ENCODE assay signal across 7 cellular contexts in the genomic region with DNA sequence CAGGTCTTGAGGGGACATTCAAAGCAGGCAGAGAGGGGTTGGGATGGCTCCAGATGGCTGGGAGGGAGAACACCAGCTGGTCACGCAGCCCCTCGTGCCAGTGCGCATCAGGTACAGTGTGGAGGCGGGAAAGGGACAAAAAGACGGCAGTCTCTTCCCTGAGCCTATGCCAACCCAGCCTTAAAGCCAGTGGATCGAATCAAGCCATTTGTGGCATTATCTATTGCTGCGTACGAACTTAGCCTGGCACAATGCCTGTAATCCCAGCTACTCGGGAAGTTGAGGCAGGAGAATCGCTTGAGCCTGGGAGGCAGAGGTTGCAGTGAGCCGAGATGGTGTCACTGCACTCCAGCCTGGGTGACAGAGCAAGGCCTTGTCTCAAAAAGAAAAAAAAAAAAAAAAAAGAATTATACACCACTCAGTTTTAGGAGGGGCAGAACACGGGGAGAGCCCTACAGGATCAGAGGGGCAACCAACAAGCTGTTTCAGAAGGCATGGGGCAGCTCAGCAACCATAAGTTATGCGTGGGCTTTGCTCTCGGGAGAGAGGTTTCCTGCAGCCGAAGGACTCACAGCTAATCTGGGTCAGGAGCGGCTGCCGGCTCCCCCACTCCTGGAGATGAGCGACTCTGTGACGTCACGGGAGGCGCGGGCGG. TPM values are rescaled to one million over a fixed set of nuclear protein-coding genes. Genes with fewer than 3 reads are reported as not detected.
DNase-seq lines count a peak whose midpoint lies in the region; ATAC-seq, FAIRE-seq and TF ChIP-seq lines count a peak whose summit lies in the region.

No MANE protein-coding gene starts in this region.

- H3K27ac ChIP-seq in GM12878 (ENCODE audit: control insufficient read depth, insufficient read depth) (peak overlapping the region; percentile 90), iPS DF 6.9 (ENCODE audit: low read length) (no peak overlapping the region), gastrocnemius medialis (peak overlapping the region; percentile 84 to 98 (median 88))

- TF ChIP-seq RAD21 in GM12878 (IDR thresholded peaks at IDR 0.05; ENCODE audit: insufficient read depth, low read depth, low read length), result no peak

- RAD21 ChIA-PET in GM12878 (lab: Charles Lee; ENCODE audit: unreplicated experiment), result interaction anchor here (0.9 to 1.4 kb wide), 2 partner anchors 21 to 178 kb away, joined by 3 to 12 read pairs; no protein-coding TSS in a partner anchor

- peak overlapping the region; percentile 99 for H2AFZ ChIP-seq in GM12878 (ENCODE audit: control insufficient read depth, low read depth, low read length)

- POLR2A ChIA-PET in GM12878 (lab: Charles Lee), result interaction anchor here (0.6 to 1.2 kb wide), 8 partner anchors 9 to 1360 kb away, joined by 3 to 11 read pairs (median 4); no protein-coding TSS in a partner anchor

- DNase-seq in GM12865 (ENCODE audit: low read depth) (peak; percentile 92), HTR-8/SVneo (ENCODE audit: insufficient read length, low spot score) (peak; percentile 90), SW480 (ENCODE audit: low spot score) (peak; percentile 87), GM12878 (ENCODE audit: low read depth, low spot score) (no peak), iPS DF 6.9 (ENCODE audit: low read depth, low spot score) (peak; percentile 37), gastrocnemius medialis (peak; percentile 90 to 92)

- no peak for TF ChIP-seq CTCF in GM12865 (IDR thresholded peaks at IDR 0.05; ENCODE audit: insufficient read depth, low read depth, low read length, missing control alignments)
- TF ChIP-seq CTCF in GM12878 (IDR thresholded peaks at IDR 0.05 in 2 of 3, conservative IDR thresholded peaks at IDR 0.05 in 1 of 3; ENCODE audit: control insufficient read depth in 2 of 3, extremely low read depth in 1 of 3, insufficient read depth in 1 of 3, low read depth in 3 of 3, low read length in 3 of 3), result no peak
- TF ChIP-seq CTCF in gastrocnemius medialis (IDR thresholded peaks at IDR 0.05 in 4 of 5, conservative IDR thresholded peaks at IDR 0.05 in 1 of 5), result no peak

- no peaks in the 10 kb centered on the region for H4K20me1 ChIP-seq in GM12878 (ENCODE audit: control insufficient read depth, insufficient read depth)

- CTCF ChIA-PET in GM12878 (lab: Yijun Ruan, JAX), result interaction anchor here (1.2 kb wide), 1 partner anchor 21 kb away, joined by 10 read pairs; no protein-coding TSS in a partner anchor

- intact Hi-C loops in GM12878 (cut with micrococcal nuclease; ENCODE audit: unreplicated experiment), result loop anchor here (1.0 to 5.0 kb wide), 3 partner anchors 20 to 318 kb away; partner anchors contain the start of genes BRAF and MRPS33
- intact Hi-C loops in gastrocnemius medialis (cut with DNase I; ENCODE audit: low total_unique reads), result loop anchor here (1.0 to 10.0 kb wide), 5 partner anchors 23 to 531 kb away; partner anchors contain the start of genes ADCK2, BRAF, MKRN1 and MRPS33

- no peak for TF ChIP-seq POLR2A in GM12878 (IDR thresholded peaks at IDR 0.05; ENCODE audit: low read depth, low read length)
- TF ChIP-seq POLR2A in gastrocnemius medialis (IDR thresholded peaks at IDR 0.05), result no peak

- SMC1A ChIA-PET in GM12878 (lab: Charles Lee; ENCODE audit: uncharacterized antibody, unreplicated experiment), result interaction anchor here (0.7 to 1.4 kb wide), 3 partner anchors 21 to 1027 kb away, joined by 3 to 7 read pairs (median 3); no protein-coding TSS in a partner anchor

- peaks cover 11% of the 10 kb centered on the region for H3K4me1 ChIP-seq in GM12878 (ENCODE audit: control insufficient read depth, insufficient read depth, low read length)
- H3K4me1 ChIP-seq in iPS DF 6.9 (ENCODE audit: control insufficient read depth, insufficient read depth, low read length), result peaks cover 2% of the 10 kb centered on the region; the same call in 1 of the 2 replicates
- H3K4me1 ChIP-seq in gastrocnemius medialis, result peaks cover 14 to 16% of the 10 kb centered on the region in 2 donors

- H3K27me3 ChIP-seq in GM12878 (replicated peaks in 1 of 2; ENCODE audit: control insufficient read depth in 2 of 2, insufficient read depth in 2 of 2, low read length in 1 of 2) (no peaks in the 10 kb centered on the region), iPS DF 6.9 (ENCODE audit: control insufficient read depth, insufficient read depth, low read length) (no peaks in the 10 kb centered on the region), gastrocnemius medialis (no peaks in the 10 kb centered on the region)

- TF ChIP-seq EP300 in GM12878 (IDR thresholded peaks at IDR 0.05; ENCODE audit: borderline replicate concordance in 1 of 2, control insufficient read depth in 1 of 2, low read depth in 2 of 2, low read length in 2 of 2), result no peak

- in situ Hi-C loops in GM12878 (cut with MboI) (no loop called here), gastrocnemius medialis (cut with MboI; ENCODE audit: low sequenced_read_pairs in 4 of 4) (loop anchor here in 3 of 4 donors (10.0 to 25.0 kb wide), 2 partner anchors 229 to 316 kb away; partner anchors contain the start of genes MRPS33 (in 3 of the 3) and BRAF (in 1 of the 3))

- H3K4me2 ChIP-seq in GM12878 (ENCODE audit: control insufficient read depth, insufficient read depth), result peak overlapping the region; percentile 95

- no peaks in the 10 kb centered on the region for H3K9me3 ChIP-seq in GM12878 (replicated peaks; ENCODE audit: control insufficient read depth, insufficient read depth, low read length)
- no peaks in the 10 kb centered on the region for H3K9me3 ChIP-seq in iPS DF 6.9 (ENCODE audit: control insufficient read depth, insufficient read depth, low read length)
- no peaks in the 10 kb centered on the region for H3K9me3 ChIP-seq in gastrocnemius medialis

- peak; percentile 63 for FAIRE-seq in HTR-8/SVneo (lab: Jason Lieb, UNC)
- peak; percentile 7 for FAIRE-seq in GM12878 (lab: Jason Lieb, UNC)

- H3K36me3 ChIP-seq in GM12878 (ENCODE audit: control insufficient read depth in 2 of 2, insufficient read depth in 2 of 2, low read length in 1 of 2) (no peaks in the 10 kb centered on the region), iPS DF 6.9 (ENCODE audit: control insufficient read depth, insufficient read depth, low read length) (no peaks in the 10 kb centered on the region), gastrocnemius medialis (peaks cover 0 to 20% of the 10 kb centered on the region in 2 donors)

- TSS peak; percentile 61 for BruUV-seq in GM12878 (replicated peaks; lab: Mats Ljungman, UMichigan)

- H3K9ac ChIP-seq in GM12878 (ENCODE audit: control insufficient read depth, insufficient read depth, low read length), result peak overlapping the region; percentile 82

- WGBS in GM12878 (ENCODE audit: insufficient coverage, insufficient replicate concordance, low lambda C conversion rate, missing lambda C conversion rate), result 39% methylated on average over 23 of the region's 23 CpGs
- no CpG with 5 or more reads among the region's 23 CpGs for WGBS in iPS DF 6.9 (ENCODE audit: insufficient coverage, insufficient read length)

- peaks cover 37% of the 10 kb centered on the region for H3K79me2 ChIP-seq in GM12878 (ENCODE audit: control insufficient read depth, insufficient read depth, low read length)

- H3K4me3 ChIP-seq in GM12865 (ENCODE audit: low read depth, low read length), result peak overlapping the region; percentile 83
- H3K4me3 ChIP-seq in GM12878, result peak overlapping the region; percentile 77; the same call in 1 of the 2 replicates
- H3K4me3 ChIP-seq in iPS DF 6.9 (ENCODE audit: low read length), result peak overlapping the region; percentile 54; the same call in 1 of the 2 replicates
- peak overlapping the region; percentile 71 to 95 (median 88) for H3K4me3 ChIP-seq in gastrocnemius medialis

- ATAC-seq in GM12878 (no peak), gastrocnemius medialis (peak in 1 of 2 donors; percentile 23), HG03342 (IDR thresholded peaks at IDR 0.05; ENCODE audit: unreplicated experiment) (no peak)

RNA-seq across cellular contexts. Expression of gene NDUFB2, which starts 0.4 kb away (rescaled TPM):
- total RNA-seq in GM12878 (2013; cell fraction: nucleolus; rRNA removed), result 32.0 and 32.8 TPM in 2 replicates
- total RNA-seq in GM12878 (2014; rRNA removed), result 175 and 199 TPM in 2 replicates
- 128 and 130 TPM in 2 replicates for total RNA-seq in GM12878 (2014; rRNA removed; fragmentation: Illumina TruSeq; extraction: Trizol)
- total RNA-seq in GM12878 (2021), result 184 and 186 TPM in 2 replicates
- polyA plus RNA-seq in GM12878 (2011; ENCODE audit: low read depth), result 185 TPM
- polyA plus RNA-seq in GM12878 (2011; rRNA removed), result 365 and 380 TPM in 2 replicates
- polyA plus RNA-seq in GM12878 (2011; cell fraction: cytosol; rRNA removed), result 681 and 759 TPM in 2 replicates
- polyA plus RNA-seq in GM12878 (2011; cell fraction: nucleus; rRNA removed), result 166 and 169 TPM in 2 replicates
- 152 and 162 TPM in 2 replicates for polyA plus RNA-seq in GM12878 (2012)
- polyA plus RNA-seq in GM12878 (2014; fragmentation: Illumina TruSeq; extraction: Trizol), result 47.6 and 109 TPM in 2 replicates
- 1,000 to 10,000 TPM; 1,189 to 1,236 TPM for polyA plus RNA-seq in GM12878 (2014; fragmentation: Nextera tagmentation; extraction: Ambion mirVana)
- polyA plus RNA-seq in GM12878 (2014; rRNA removed), result 268 and 280 TPM in 2 replicates
- polyA plus RNA-seq in GM12878 (2016; fragmentation: Nextera tagmentation; extraction: Ambion mirVana), result 100 to 1,000 TPM; 447 to 513 TPM
- 43.4 and 63.7 TPM in 2 replicates for polyA minus RNA-seq in GM12878 (2011; rRNA and poly(A)+ RNA removed)
- 21.8 and 24.5 TPM in 2 replicates for polyA minus RNA-seq in GM12878 (2011; cell fraction: cytosol; rRNA and poly(A)+ RNA removed)
- polyA minus RNA-seq in GM12878 (2011; cell fraction: nucleus; rRNA and poly(A)+ RNA removed), result 11.8 and 17.4 TPM in 2 replicates
- 100 to 1,000 TPM; 449 to 793 (median 538) TPM for total RNA-seq in gastrocnemius medialis

RNA-seq across cellular contexts. Expression of gene ADCK2, which starts 23.4 kb away (rescaled TPM):
- total RNA-seq in GM12878 (2013; cell fraction: nucleolus; rRNA removed), result 17.5 and 20.1 TPM in 2 replicates
- 18.1 and 18.7 TPM in 2 replicates for total RNA-seq in GM12878 (2014; rRNA removed)
- 14.8 and 15.3 TPM in 2 replicates for total RNA-seq in GM12878 (2014; rRNA removed; fragmentation: Illumina TruSeq; extraction: Trizol)
- 19.4 and 20.1 TPM in 2 replicates for total RNA-seq in GM12878 (2021)
- 6.8 TPM for polyA plus RNA-seq in GM12878 (2011; ENCODE audit: low read depth)
- polyA plus RNA-seq in GM12878 (2011; rRNA removed), result 9.9 and 13.8 TPM in 2 replicates
- 12.5 and 15.9 TPM in 2 replicates for polyA plus RNA-seq in GM12878 (2011; cell fraction: cytosol; rRNA removed)
- polyA plus RNA-seq in GM12878 (2011; cell fraction: nucleus; rRNA removed), result 9.0 and 10.0 TPM in 2 replicates
- polyA plus RNA-seq in GM12878 (2012), result 11.7 and 14.9 TPM in 2 replicates
- polyA plus RNA-seq in GM12878 (2014; fragmentation: Illumina TruSeq; extraction: Trizol), result 8.0 and 9.7 TPM in 2 replicates
- polyA plus RNA-seq in GM12878 (2014; fragmentation: Nextera tagmentation; extraction: Ambion mirVana), result 1 to 10 TPM in 1 of 2 experiments, under 1 TPM in 1; 0.52 to 2.2 TPM
- 14.1 and 14.7 TPM in 2 replicates for polyA plus RNA-seq in GM12878 (2014; rRNA removed)
- polyA plus RNA-seq in GM12878 (2016; fragmentation: Nextera tagmentation; extraction: Ambion mirVana), result 10 to 100 TPM in 1 of 2 experiments, 1 to 10 TPM in 1; 9.0 to 12.4 TPM
- polyA minus RNA-seq in GM12878 (2011; rRNA and poly(A)+ RNA removed), result 15.9 and 24.4 TPM in 2 replicates
- polyA minus RNA-seq in GM12878 (2011; cell fraction: cytosol; rRNA and poly(A)+ RNA removed), result 5.7 and 7.0 TPM in 2 replicates
- polyA minus RNA-seq in GM12878 (2011; cell fraction: nucleus; rRNA and poly(A)+ RNA removed), result 5.9 and 8.1 TPM in 2 replicates
- total RNA-seq in gastrocnemius medialis, result 10 to 100 TPM; 19.7 to 27.2 (median 23.3) TPM

RNA-seq across cellular contexts. Expression of gene DENND2A, which starts 55.5 kb away (rescaled TPM):
- total RNA-seq in GM12878 (2013; cell fraction: nucleolus; rRNA removed), result not detected in 2 replicates
- total RNA-seq in GM12878 (2014; rRNA removed), result not detected in 2 replicates
- total RNA-seq in GM12878 (2014; rRNA removed; fragmentation: Illumina TruSeq; extraction: Trizol), result not detected in 2 replicates
- total RNA-seq in GM12878 (2021), result not detected in 2 replicates
- not detected for polyA plus RNA-seq in GM12878 (2011; ENCODE audit: low read depth)
- not detected in 2 replicates for polyA plus RNA-seq in GM12878 (2011; rRNA removed)
- polyA plus RNA-seq in GM12878 (2011; cell fraction: cytosol; rRNA removed), result 0.10 TPM in 1 of 2 replicates, not detected in the other
- polyA plus RNA-seq in GM12878 (2011; cell fraction: nucleus; rRNA removed), result not detected in 2 replicates
- not detected in 2 replicates for polyA plus RNA-seq in GM12878 (2012)
- polyA plus RNA-seq in GM12878 (2014; fragmentation: Illumina TruSeq; extraction: Trizol), result 0.01 TPM in 1 of 2 replicates, not detected in the other
- polyA plus RNA-seq in GM12878 (2014; fragmentation: Nextera tagmentation; extraction: Ambion mirVana), result not detected
- polyA plus RNA-seq in GM12878 (2014; rRNA removed), result not detected in 2 replicates
- not detected for polyA plus RNA-seq in GM12878 (2016; fragmentation: Nextera tagmentation; extraction: Ambion mirVana)
- not detected in 2 replicates for polyA minus RNA-seq in GM12878 (2011; rRNA and poly(A)+ RNA removed)
- not detected in 2 replicates for polyA minus RNA-seq in GM12878 (2011; cell fraction: cytosol; rRNA and poly(A)+ RNA removed)
- polyA minus RNA-seq in GM12878 (2011; cell fraction: nucleus; rRNA and poly(A)+ RNA removed), result not detected in 2 replicates
- total RNA-seq in gastrocnemius medialis, result 1 to 10 TPM in 3 of 4 donors, under 1 TPM in 1; 0.73 to 2.6 (median 1.6) TPM
